In genomic region chr14:21066882-21067502, GRCh38 we compare ENCODE assay signal across 10 cellular contexts. TPM values are rescaled to one million over a fixed set of nuclear protein-coding genes. Genes with fewer than 3 reads are reported as not detected.
A peak's percentile ranks its signal among the peaks of the same experiment; 100 is the strongest.
DNase-seq lines count a peak whose midpoint lies in the region; ATAC-seq and TF ChIP-seq lines count a peak whose summit lies in the region.
"Had no signal": no experiment of that assay in that cellular context is flagged by ENCODE, and none has a peak within 500 bp of the region (broad histone marks: within the 10 kb centered on the region; RNA-seq: fewer than 3 reads in every experiment).

No MANE protein-coding gene starts in this region.

- H4K20me1 ChIP-seq in DOHH2 (ENCODE audit: control insufficient read depth, insufficient read depth, low read depth, low read length) = no peaks in the 10 kb centered on the region

- intact Hi-C loops in thyroid gland (cut with DNase I) = no loop called here

- DNase-seq in Jurkat, Clone E6-1 (ENCODE audit: low read depth, low spot score) = peak; percentile 10
- DNase-seq in SK-N-DZ (ENCODE audit: low spot score) = peak; percentile 17
- no peak for DNase-seq in memory B cell (ENCODE audit: low spot score in 2 of 2)
- no peak for DNase-seq in thyroid gland
- DNase-seq: small intestine, T1000 had no signal

- H3K36me3 Mint-ChIP-seq in memory B cell = no peaks in the 10 kb centered on the region

- TF ChIP-seq POLR2A in thyroid gland (IDR thresholded peaks at IDR 0.05) = no peak

- peaks cover 31% of the 10 kb centered on the region for H3K4me1 Mint-ChIP-seq in memory B cell

- no peaks in the 10 kb centered on the region for H3K9me2 ChIP-seq in DOHH2 (replicated peaks; ENCODE audit: control insufficient read depth, low read length)

- peaks cover 5% of the 10 kb centered on the region; the same call in 1 of the 2 replicates for H3F3A ChIP-seq in DOHH2 (ENCODE audit: control insufficient read depth, insufficient read depth)

- H3K27ac Mint-ChIP-seq in memory B cell = no peak overlapping the region

- peaks cover 27% of the 10 kb centered on the region for H3K27me3 Mint-ChIP-seq in memory B cell

- H3K4me3 ChIP-seq in DOHH2 (ENCODE audit: low read length) = no peak overlapping the region
- no peak overlapping the region for H3K4me3 ChIP-seq in Jurkat, Clone E6-1 (ENCODE audit: low read length)
- no peak overlapping the region for H3K4me3 ChIP-seq in thyroid gland (replicated peaks in 1 of 3)

- peak; percentile 38 for ATAC-seq in memory B cell (ENCODE audit: low read depth)
- no peak for ATAC-seq in HG03457 (IDR thresholded peaks at IDR 0.05; ENCODE audit: unreplicated experiment)
- no peak for ATAC-seq in GM19395 (IDR thresholded peaks at IDR 0.05; ENCODE audit: unreplicated experiment)

- no peaks in the 10 kb centered on the region for H3K9me3 Mint-ChIP-seq in memory B cell

- H3K4me3 Mint-ChIP-seq in memory B cell = no peak overlapping the region

- H3K9me3 ChIP-seq in DOHH2 (ENCODE audit: control insufficient read depth, insufficient read depth, low read length) (no peaks in the 10 kb centered on the region), thyroid gland (no peaks in the 10 kb centered on the region)

- H3K4me1 ChIP-seq in DOHH2 (ENCODE audit: control insufficient read depth, low read length) = peaks cover 48% of the 10 kb centered on the region
- H3K4me1 ChIP-seq in thyroid gland = peaks cover 18 to 31% of the 10 kb centered on the region in 2 donors

- TF ChIP-seq CTCF in DOHH2 (IDR thresholded peaks at IDR 0.05; ENCODE audit: low read depth, low read length, poor library complexity, severe bottlenecking) = peak; percentile 36
- TF ChIP-seq CTCF in thyroid gland (IDR thresholded peaks at IDR 0.05) = no peak

- H3K27me3 ChIP-seq in DOHH2 (ENCODE audit: control insufficient read depth, low read length) = peaks cover 78% of the 10 kb centered on the region
- no peaks in the 10 kb centered on the region for H3K27me3 ChIP-seq in thyroid gland

- H3K79me2 ChIP-seq in DOHH2 (ENCODE audit: control insufficient read depth, low read length) = no peaks in the 10 kb centered on the region

- H3K27ac ChIP-seq in DOHH2 (ENCODE audit: low read depth, low read length) (no peak overlapping the region), thyroid gland (no peak overlapping the region)

- H3K4me2 ChIP-seq in DOHH2 (ENCODE audit: low read length) = no peak overlapping the region

- WGBS in thyroid gland, 2 donors = 82 to 86% methylated on average over 7 of the region's 7 CpGs

- H3K36me3 ChIP-seq in DOHH2 (ENCODE audit: control insufficient read depth, low read length) (no peaks in the 10 kb centered on the region), thyroid gland (no peaks in the 10 kb centered on the region)

RNA-seq across cellular contexts. Expression of gene ARHGEF40, which starts 3.1 kb away (rescaled TPM):
- polyA plus RNA-seq in Jurkat, Clone E6-1 (2012; ENCODE audit: insufficient read depth, insufficient read length) = 1.6 TPM
- 21.0 and 21.5 TPM in 2 replicates for polyA plus RNA-seq in SK-N-DZ (2014; cell fraction: cytosol; rRNA removed)
- polyA plus RNA-seq in SK-N-DZ (2014; cell fraction: nucleus; rRNA removed) = 58.7 and 59.2 TPM in 2 replicates
- 10 to 100 TPM; 28.1 to 44.8 (median 43.4) TPM for total RNA-seq in thyroid gland

RNA-seq across cellular contexts. Expression of gene RNASE8, which starts 9.4 kb away (rescaled TPM):
- not detected for polyA plus RNA-seq in Jurkat, Clone E6-1 (2012; ENCODE audit: insufficient read depth, insufficient read length)
- not detected in 2 replicates for polyA plus RNA-seq in SK-N-DZ (2014; cell fraction: cytosol; rRNA removed)
- polyA plus RNA-seq in SK-N-DZ (2014; cell fraction: nucleus; rRNA removed) = not detected in 2 replicates
- total RNA-seq in thyroid gland = not detected
- total RNA-seq: temporal lobe had no signal
- polyA plus RNA-seq: small intestine had no signal

RNA-seq across cellular contexts. Expression of gene RNASE7, which starts 24.8 kb away (rescaled TPM):
- polyA plus RNA-seq in Jurkat, Clone E6-1 (2012; ENCODE audit: insufficient read depth, insufficient read length) = not detected
- polyA plus RNA-seq in SK-N-DZ (2014; cell fraction: cytosol; rRNA removed) = not detected in 2 replicates
- polyA plus RNA-seq in SK-N-DZ (2014; cell fraction: nucleus; rRNA removed) = not detected in 2 replicates
- not detected for total RNA-seq in thyroid gland
- total RNA-seq: temporal lobe had no signal

RNA-seq across cellular contexts. Expression of gene ZNF219, which starts 31.5 kb away (rescaled TPM):
- polyA plus RNA-seq in Jurkat, Clone E6-1 (2012; ENCODE audit: insufficient read depth, insufficient read length) = 27.1 TPM
- polyA plus RNA-seq in SK-N-DZ (2014; cell fraction: cytosol; rRNA removed) = 39.1 and 51.2 TPM in 2 replicates
- 50.4 and 56.3 TPM in 2 replicates for polyA plus RNA-seq in SK-N-DZ (2014; cell fraction: nucleus; rRNA removed)
- total RNA-seq in thyroid gland = 10 to 100 TPM; 53.6 to 82.7 (median 67.3) TPM

RNA-seq across cellular contexts. Expression of gene RNASE13, which starts 32.4 kb away (rescaled TPM):
- not detected for polyA plus RNA-seq in Jurkat, Clone E6-1 (2012; ENCODE audit: insufficient read depth, insufficient read length)
- not detected in 2 replicates for polyA plus RNA-seq in SK-N-DZ (2014; cell fraction: cytosol; rRNA removed)
- polyA plus RNA-seq in SK-N-DZ (2014; cell fraction: nucleus; rRNA removed) = not detected in 2 replicates
- total RNA-seq in thyroid gland = not detected
- total RNA-seq: temporal lobe had no signal
- polyA plus RNA-seq: small intestine had no signal

Comparison
In these comparisons a context has a peak if more than half of its experiments do, and no peak if none do; other contexts are left out.
1. DNase-seq: peak in Jurkat, Clone E6-1 (single experiment) and SK-N-DZ (single experiment); none in memory B cell (0 of 2) and thyroid gland (0 of 2).